Comparison of ENCODE assay signal across 26 cellular contexts in genomic region chr1:12697406-12697805, GRCh38. TPM values are rescaled to one million over a fixed set of nuclear protein-coding genes. Genes with fewer than 3 reads are reported as not detected.
DNase-seq lines count a peak whose midpoint lies in the region; ATAC-seq, FAIRE-seq and TF ChIP-seq lines count a peak whose summit lies in the region.
"Had no signal": no experiment of that assay in that cellular context is flagged by ENCODE, and none has a peak within 500 bp of the region (broad histone marks: within the 10 kb centered on the region; RNA-seq: fewer than 3 reads in every experiment).

No MANE protein-coding gene starts in this region.

- H3K4me3 ChIP-seq in BJ (ENCODE audit: low read depth, low read length) (no peak overlapping the region), GM23338 (no peak overlapping the region), astrocyte (ENCODE audit: insufficient read depth, low read depth, low read length) (no peak overlapping the region), osteoblast (ENCODE audit: insufficient read depth, low read length) (no peak overlapping the region), smooth muscle cell (no peak overlapping the region), mucosa of descending colon (no peak overlapping the region), brain microvascular endothelial cell (ENCODE audit: low read depth, low read length) (no peak overlapping the region)
- H3K4me3 ChIP-seq: A549, GM12878, SJSA1 had no signal

- H3F3A ChIP-seq in GM23338 (replicated peaks; ENCODE audit: low read depth) (no peaks in the 10 kb centered on the region), smooth muscle cell (ENCODE audit: low read depth) (no peaks in the 10 kb centered on the region)

- H3K9me2 ChIP-seq in GM23338 (ENCODE audit: insufficient read depth) = peaks cover 5% of the 10 kb centered on the region; the same call in 1 of the 2 replicates

- H3K36me3 Mint-ChIP-seq in GM23338 (ENCODE audit: low read depth) = peaks cover 4% of the 10 kb centered on the region; the same call in 2 of the 3 replicates
- H3K36me3 Mint-ChIP-seq in astrocyte (ENCODE audit: low read depth, unreplicated experiment) = no peaks in the 10 kb centered on the region

- no peaks in the 10 kb centered on the region for H4K20me1 ChIP-seq in GM23338 (replicated peaks; ENCODE audit: insufficient read depth)
- no peaks in the 10 kb centered on the region for H4K20me1 ChIP-seq in astrocyte (ENCODE audit: insufficient read depth, low read length)
- H4K20me1 ChIP-seq in osteoblast (ENCODE audit: insufficient read depth, low read length) = no peaks in the 10 kb centered on the region
- no peaks in the 10 kb centered on the region for H4K20me1 ChIP-seq in smooth muscle cell (ENCODE audit: low read depth)

- H3K4me1 Mint-ChIP-seq in GM23338 (no peaks in the 10 kb centered on the region), astrocyte (ENCODE audit: low read depth, unreplicated experiment) (no peaks in the 10 kb centered on the region)
- H3K4me1 Mint-ChIP-seq: CD8-positive, alpha-beta memory T cell had no signal

- TF ChIP-seq CTCF in BJ (IDR thresholded peaks at IDR 0.05; ENCODE audit: insufficient read depth, low read depth, low read length) (no peak), GM23338 (conservative IDR thresholded peaks at IDR 0.05; ENCODE audit: low read depth in 2 of 2) (no peak), astrocyte (IDR thresholded peaks at IDR 0.05; ENCODE audit: insufficient read depth, low read depth, low read length) (no peak), osteoblast (IDR thresholded peaks at IDR 0.05; ENCODE audit: extremely low read depth, low read depth, low read length) (no peak), smooth muscle cell (IDR thresholded peaks at IDR 0.05; ENCODE audit: borderline replicate concordance, insufficient read depth, poor library complexity, severe bottlenecking) (no peak), mucosa of descending colon (IDR thresholded peaks at IDR 0.05) (no peak), brain microvascular endothelial cell (IDR thresholded peaks at IDR 0.05; ENCODE audit: low read depth, low read length, missing control alignments) (no peak)

- H3K9me3 ChIP-seq in astrocyte (ENCODE audit: insufficient read depth, low read depth, low read length) = peaks cover 6% of the 10 kb centered on the region
- H3K9me3 ChIP-seq in osteoblast (ENCODE audit: low read depth, low read length) = no peaks in the 10 kb centered on the region
- H3K9me3 ChIP-seq in smooth muscle cell (replicated peaks; ENCODE audit: low read depth) = no peaks in the 10 kb centered on the region
- H3K9me3 ChIP-seq in mucosa of descending colon = no peaks in the 10 kb centered on the region
- H3K9me3 ChIP-seq: A549, SJSA1 had no signal

- no peaks in the 10 kb centered on the region for H3K36me3 ChIP-seq in BJ (ENCODE audit: control insufficient read depth, insufficient read depth, low read length)
- H3K36me3 ChIP-seq in GM23338 (ENCODE audit: insufficient read depth) = no peaks in the 10 kb centered on the region
- H3K36me3 ChIP-seq in astrocyte (ENCODE audit: insufficient read depth, low read length) = no peaks in the 10 kb centered on the region
- H3K36me3 ChIP-seq in osteoblast (ENCODE audit: insufficient read depth, low read length) = no peaks in the 10 kb centered on the region
- H3K36me3 ChIP-seq in smooth muscle cell (ENCODE audit: low read depth) = no peaks in the 10 kb centered on the region
- no peaks in the 10 kb centered on the region for H3K36me3 ChIP-seq in mucosa of descending colon (ENCODE audit: low read depth)
- no peaks in the 10 kb centered on the region for H3K36me3 ChIP-seq in brain microvascular endothelial cell (replicated peaks)
- H3K36me3 ChIP-seq: SJSA1 had no signal

- ATAC-seq in GM23338 = no peak
- ATAC-seq in mucosa of descending colon = no peak
- no peak for ATAC-seq in GM19328 (IDR thresholded peaks at IDR 0.05; ENCODE audit: unreplicated experiment)
- ATAC-seq: A549, GM12878, Right ventricle myocardium inferior had no signal

- no peaks in the 10 kb centered on the region for H3K27me3 Mint-ChIP-seq in GM23338 (ENCODE audit: insufficient read depth, low read depth, poor library complexity)
- peaks cover 4% of the 10 kb centered on the region for H3K27me3 Mint-ChIP-seq in astrocyte (ENCODE audit: low read depth, unreplicated experiment)

- H3K4me3 Mint-ChIP-seq in GM23338 = no peak overlapping the region
- H3K4me3 Mint-ChIP-seq in astrocyte (ENCODE audit: unreplicated experiment) = no peak overlapping the region
- H3K4me3 Mint-ChIP-seq: CD8-positive, alpha-beta memory T cell had no signal

- H2AFZ ChIP-seq in GM23338 (peak overlapping the region; percentile 63; the same call in 1 of the 2 replicates), astrocyte (ENCODE audit: low read depth, low read length) (no peak overlapping the region), osteoblast (ENCODE audit: low read length) (no peak overlapping the region), smooth muscle cell (ENCODE audit: low read depth) (no peak overlapping the region)

- no peak overlapping the region for H3K4me2 ChIP-seq in GM23338
- H3K4me2 ChIP-seq in astrocyte (ENCODE audit: low read length) = no peak overlapping the region
- no peak overlapping the region for H3K4me2 ChIP-seq in osteoblast (ENCODE audit: insufficient read depth, low read length)
- no peak overlapping the region for H3K4me2 ChIP-seq in smooth muscle cell
- H3K4me2 ChIP-seq: A549 had no signal

- FAIRE-seq in astrocyte (lab: Jason Lieb, UNC) = peak; percentile 23
- FAIRE-seq: A549, GM12878, H1 had no signal

- DNase-seq in BJ (ENCODE audit: low read depth) (peak; percentile 56), GM23338 (ENCODE audit: low spot score) (no peak), astrocyte (ENCODE audit: low read depth) (no peak), osteoblast (ENCODE audit: insufficient read length, low spot score, missing footprints) (no peak), smooth muscle cell (lab: John Stamatoyannopoulos, UW; ENCODE audit: unreplicated experiment) (no peak), mucosa of descending colon (no peak), brain microvascular endothelial cell (no peak)
- DNase-seq: Calu3; CD8-positive, alpha-beta memory T cell; DMS153; Kasumi-1; NCI-H1048; NCI-H1436; NCI-H187 treated with DMSO at 0.1 percent for 48 hours; NCI-H2107; NCI-H446 treated with DMSO at 0.1 percent for 48 hours; NCI-H526 treated with DMSO at 0.1 percent for 48 hours had no signal

- H3K79me2 ChIP-seq in GM23338 (replicated peaks; ENCODE audit: insufficient read depth) (no peaks in the 10 kb centered on the region), astrocyte (ENCODE audit: insufficient read depth, low read length) (no peaks in the 10 kb centered on the region), osteoblast (ENCODE audit: insufficient read depth, low read length) (no peaks in the 10 kb centered on the region), smooth muscle cell (ENCODE audit: low read depth) (no peaks in the 10 kb centered on the region)

- H3K27ac Mint-ChIP-seq in GM23338 (no peak overlapping the region), astrocyte (ENCODE audit: unreplicated experiment) (no peak overlapping the region)
- H3K27ac Mint-ChIP-seq: CD8-positive, alpha-beta memory T cell had no signal

- POLR2A ChIA-PET in BJ (lab: Charles Lee) = no interaction called here

- 91% methylated on average over 3 of the region's 3 CpGs for WGBS in smooth muscle cell (ENCODE audit: low lambda C conversion rate)

- H3K27me3 ChIP-seq in BJ (ENCODE audit: control insufficient read depth, insufficient read depth, low read length) (no peaks in the 10 kb centered on the region), GM23338 (ENCODE audit: insufficient read depth) (no peaks in the 10 kb centered on the region), astrocyte (ENCODE audit: insufficient read depth, low read length) (no peaks in the 10 kb centered on the region), osteoblast (ENCODE audit: insufficient read depth, low read length) (no peaks in the 10 kb centered on the region), smooth muscle cell (ENCODE audit: low read depth) (no peaks in the 10 kb centered on the region), brain microvascular endothelial cell (replicated peaks) (no peaks in the 10 kb centered on the region)
- H3K27me3 ChIP-seq: SJSA1 had no signal

- H3K9ac ChIP-seq in astrocyte (ENCODE audit: low read length) (no peak overlapping the region), smooth muscle cell (ENCODE audit: low read depth) (no peak overlapping the region)

- CTCF ChIA-PET in BJ (lab: Yijun Ruan, JAX) = no interaction called here

- intact Hi-C loops in mucosa of descending colon (cut with DNase I, micrococcal nuclease) = no loop called here

- no peak overlapping the region for H3K27ac ChIP-seq in GM23338 (ENCODE audit: low read depth)
- H3K27ac ChIP-seq in astrocyte (ENCODE audit: low read depth, low read length) = no peak overlapping the region
- peak overlapping the region; percentile 17 for H3K27ac ChIP-seq in osteoblast (ENCODE audit: low read depth, low read length)
- H3K27ac ChIP-seq in smooth muscle cell (ENCODE audit: low read depth) = no peak overlapping the region
- H3K27ac ChIP-seq in brain microvascular endothelial cell = no peak overlapping the region
- H3K27ac ChIP-seq: A549, C4-2B, SJSA1 had no signal

- H3K4me1 ChIP-seq in GM23338 (ENCODE audit: insufficient read depth) = 0 out of 2 replicates have a peak, but pooled peaks cover 7% of the 10 kb centered on the region
- no peaks in the 10 kb centered on the region for H3K4me1 ChIP-seq in astrocyte (ENCODE audit: insufficient read depth, low read length)
- H3K4me1 ChIP-seq in osteoblast (ENCODE audit: insufficient read depth, low read length) = no peaks in the 10 kb centered on the region
- H3K4me1 ChIP-seq in smooth muscle cell (ENCODE audit: low read depth) = no peaks in the 10 kb centered on the region
- no peaks in the 10 kb centered on the region for H3K4me1 ChIP-seq in mucosa of descending colon (ENCODE audit: low read depth)
- H3K4me1 ChIP-seq: A549, SJSA1 had no signal

- in situ Hi-C loops in brain microvascular endothelial cell (cut with HindIII; ENCODE audit: low pct_ligation_motif_present, low sequenced_read_pairs) = no loop called here

- H3K9me3 Mint-ChIP-seq in GM23338 = peaks cover 12% of the 10 kb centered on the region
- peaks cover 13% of the 10 kb centered on the region for H3K9me3 Mint-ChIP-seq in astrocyte (ENCODE audit: unreplicated experiment)

RNA-seq across cellular contexts. Expression of gene AADACL3, which starts 18.5 kb away (rescaled TPM):
- polyA plus RNA-seq in BJ (2011; rRNA removed) (not detected in 2 replicates), GM23338 (2016; fragmentation: Nextera tagmentation; extraction: Ambion mirVana) (0.30 and 0.47 TPM in 2 replicates), smooth muscle cell (0.25 TPM in 1 of 2 replicates, not detected in the other)
- not detected in 2 replicates for polyA minus RNA-seq in BJ (2011; rRNA and poly(A)+ RNA removed)
- total RNA-seq in GM23338 (2014; rRNA removed; shearing (Covaris generic)) = 1.5 and 2.1 TPM in 2 replicates
- total RNA-seq in astrocyte (0.05 TPM in 1 of 2 replicates, not detected in the other), osteoblast (not detected in 2 replicates), smooth muscle cell (0.13 TPM in 1 of 2 replicates, not detected in the other), mucosa of descending colon (not detected)
- total RNA-seq: Calu3; CD8-positive, alpha-beta memory T cell; Daoy; GM12878; MCF 10A; Right ventricle myocardium inferior; SJSA1 had no signal
- polyA plus RNA-seq: A549; CD8-positive, alpha-beta memory T cell; GM12878 had no signal

RNA-seq across cellular contexts. Expression of gene CFAP107, which starts 48.6 kb away (rescaled TPM):
- polyA plus RNA-seq in BJ (2011; rRNA removed) (0.04 and 0.23 TPM in 2 replicates), GM23338 (2016; fragmentation: Nextera tagmentation; extraction: Ambion mirVana) (not detected in 2 replicates), smooth muscle cell (not detected in 2 replicates)
- polyA minus RNA-seq in BJ (2011; rRNA and poly(A)+ RNA removed) = not detected in 2 replicates
- 0.07 TPM in 1 of 2 replicates, not detected in the other for total RNA-seq in GM23338 (2014; rRNA removed; shearing (Covaris generic))
- total RNA-seq in astrocyte (not detected in 2 replicates), osteoblast (not detected in 2 replicates), smooth muscle cell (not detected in 2 replicates), mucosa of descending colon (not detected)
- total RNA-seq: Calu3; CD8-positive, alpha-beta memory T cell; Daoy; GM12878; H1; MCF 10A; Right ventricle myocardium inferior; SJSA1 had no signal
- polyA plus RNA-seq: A549; CD8-positive, alpha-beta memory T cell; GM12878 had no signal

RNA-seq across cellular contexts. Expression of gene AADACL4, which starts 53.5 kb away (rescaled TPM):
- polyA plus RNA-seq in BJ (2011; rRNA removed) = 0.20 and 0.21 TPM in 2 replicates
- not detected in 2 replicates for polyA minus RNA-seq in BJ (2011; rRNA and poly(A)+ RNA removed)
- not detected in 2 replicates for total RNA-seq in GM23338 (2014; rRNA removed; shearing (Covaris generic))
- polyA plus RNA-seq in GM23338 (2016; fragmentation: Nextera tagmentation; extraction: Ambion mirVana) = not detected in 2 replicates
- total RNA-seq in astrocyte = not detected in 2 replicates
- not detected in 2 replicates for total RNA-seq in osteoblast
- not detected in 2 replicates for total RNA-seq in smooth muscle cell
- not detected in 2 replicates for polyA plus RNA-seq in smooth muscle cell
- total RNA-seq in mucosa of descending colon = not detected
- total RNA-seq: Calu3; CD8-positive, alpha-beta memory T cell; Daoy; GM12878; H1; MCF 10A; Right ventricle myocardium inferior; SJSA1 had no signal
- polyA plus RNA-seq: A549; CD8-positive, alpha-beta memory T cell; GM12878 had no signal
